In the genomic region with DNA sequence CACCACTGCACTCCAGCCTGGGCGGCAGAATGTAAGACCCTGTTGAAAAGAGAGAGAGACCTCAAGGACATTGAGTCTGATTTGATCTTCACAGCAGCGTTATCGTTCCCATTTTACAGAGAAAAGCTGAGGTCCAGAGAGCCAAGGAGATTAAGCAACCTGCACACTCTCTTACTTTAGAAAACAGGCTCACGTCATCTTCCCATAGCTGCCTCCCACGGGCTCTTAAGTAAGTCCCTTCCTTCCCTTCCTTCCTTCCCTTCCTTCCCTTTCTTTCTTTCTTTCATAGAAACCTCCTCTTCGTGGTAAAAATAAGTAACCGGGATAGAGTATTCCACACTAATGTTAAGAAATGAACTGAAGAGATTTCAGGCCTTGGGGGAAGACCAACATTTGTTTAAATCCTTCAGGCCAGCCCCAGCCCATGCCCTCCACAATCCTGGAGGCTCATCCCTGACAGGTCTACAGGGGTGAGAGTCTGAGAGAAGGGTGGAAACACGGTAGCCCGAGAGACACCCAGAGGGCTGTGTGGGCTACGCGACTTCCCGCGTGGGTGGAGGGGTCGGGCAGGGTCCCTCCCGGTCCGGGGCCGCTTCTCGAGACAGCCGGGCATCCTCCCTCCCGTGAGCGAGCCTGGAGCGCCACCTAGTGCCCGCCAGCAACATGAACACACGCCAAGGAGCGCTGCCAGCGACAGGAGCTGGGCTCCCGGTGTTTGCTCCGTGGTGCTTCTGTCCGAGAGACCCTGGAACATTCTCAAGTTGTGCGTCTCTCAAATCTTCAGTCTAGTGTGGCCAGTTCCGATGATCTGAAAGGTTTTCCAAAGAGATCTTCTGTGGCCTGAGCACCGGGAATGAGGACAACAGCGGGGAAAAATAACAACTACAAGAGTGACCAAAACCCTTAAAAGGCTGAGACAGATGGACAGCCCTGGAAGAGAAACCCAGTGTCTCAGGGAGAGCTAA, we compare ENCODE assay signal across 1 cellular context.
TF ChIP-seq lines count a peak whose summit lies in the region.

No MANE protein-coding gene starts in this region.

TF ChIP-seq in HepG2, 621 proteins besides CTCF, POLR2A, EP300 and RAD21 (continued from another document and continues in another):
- TF ChIP-seq, protein P1, sequence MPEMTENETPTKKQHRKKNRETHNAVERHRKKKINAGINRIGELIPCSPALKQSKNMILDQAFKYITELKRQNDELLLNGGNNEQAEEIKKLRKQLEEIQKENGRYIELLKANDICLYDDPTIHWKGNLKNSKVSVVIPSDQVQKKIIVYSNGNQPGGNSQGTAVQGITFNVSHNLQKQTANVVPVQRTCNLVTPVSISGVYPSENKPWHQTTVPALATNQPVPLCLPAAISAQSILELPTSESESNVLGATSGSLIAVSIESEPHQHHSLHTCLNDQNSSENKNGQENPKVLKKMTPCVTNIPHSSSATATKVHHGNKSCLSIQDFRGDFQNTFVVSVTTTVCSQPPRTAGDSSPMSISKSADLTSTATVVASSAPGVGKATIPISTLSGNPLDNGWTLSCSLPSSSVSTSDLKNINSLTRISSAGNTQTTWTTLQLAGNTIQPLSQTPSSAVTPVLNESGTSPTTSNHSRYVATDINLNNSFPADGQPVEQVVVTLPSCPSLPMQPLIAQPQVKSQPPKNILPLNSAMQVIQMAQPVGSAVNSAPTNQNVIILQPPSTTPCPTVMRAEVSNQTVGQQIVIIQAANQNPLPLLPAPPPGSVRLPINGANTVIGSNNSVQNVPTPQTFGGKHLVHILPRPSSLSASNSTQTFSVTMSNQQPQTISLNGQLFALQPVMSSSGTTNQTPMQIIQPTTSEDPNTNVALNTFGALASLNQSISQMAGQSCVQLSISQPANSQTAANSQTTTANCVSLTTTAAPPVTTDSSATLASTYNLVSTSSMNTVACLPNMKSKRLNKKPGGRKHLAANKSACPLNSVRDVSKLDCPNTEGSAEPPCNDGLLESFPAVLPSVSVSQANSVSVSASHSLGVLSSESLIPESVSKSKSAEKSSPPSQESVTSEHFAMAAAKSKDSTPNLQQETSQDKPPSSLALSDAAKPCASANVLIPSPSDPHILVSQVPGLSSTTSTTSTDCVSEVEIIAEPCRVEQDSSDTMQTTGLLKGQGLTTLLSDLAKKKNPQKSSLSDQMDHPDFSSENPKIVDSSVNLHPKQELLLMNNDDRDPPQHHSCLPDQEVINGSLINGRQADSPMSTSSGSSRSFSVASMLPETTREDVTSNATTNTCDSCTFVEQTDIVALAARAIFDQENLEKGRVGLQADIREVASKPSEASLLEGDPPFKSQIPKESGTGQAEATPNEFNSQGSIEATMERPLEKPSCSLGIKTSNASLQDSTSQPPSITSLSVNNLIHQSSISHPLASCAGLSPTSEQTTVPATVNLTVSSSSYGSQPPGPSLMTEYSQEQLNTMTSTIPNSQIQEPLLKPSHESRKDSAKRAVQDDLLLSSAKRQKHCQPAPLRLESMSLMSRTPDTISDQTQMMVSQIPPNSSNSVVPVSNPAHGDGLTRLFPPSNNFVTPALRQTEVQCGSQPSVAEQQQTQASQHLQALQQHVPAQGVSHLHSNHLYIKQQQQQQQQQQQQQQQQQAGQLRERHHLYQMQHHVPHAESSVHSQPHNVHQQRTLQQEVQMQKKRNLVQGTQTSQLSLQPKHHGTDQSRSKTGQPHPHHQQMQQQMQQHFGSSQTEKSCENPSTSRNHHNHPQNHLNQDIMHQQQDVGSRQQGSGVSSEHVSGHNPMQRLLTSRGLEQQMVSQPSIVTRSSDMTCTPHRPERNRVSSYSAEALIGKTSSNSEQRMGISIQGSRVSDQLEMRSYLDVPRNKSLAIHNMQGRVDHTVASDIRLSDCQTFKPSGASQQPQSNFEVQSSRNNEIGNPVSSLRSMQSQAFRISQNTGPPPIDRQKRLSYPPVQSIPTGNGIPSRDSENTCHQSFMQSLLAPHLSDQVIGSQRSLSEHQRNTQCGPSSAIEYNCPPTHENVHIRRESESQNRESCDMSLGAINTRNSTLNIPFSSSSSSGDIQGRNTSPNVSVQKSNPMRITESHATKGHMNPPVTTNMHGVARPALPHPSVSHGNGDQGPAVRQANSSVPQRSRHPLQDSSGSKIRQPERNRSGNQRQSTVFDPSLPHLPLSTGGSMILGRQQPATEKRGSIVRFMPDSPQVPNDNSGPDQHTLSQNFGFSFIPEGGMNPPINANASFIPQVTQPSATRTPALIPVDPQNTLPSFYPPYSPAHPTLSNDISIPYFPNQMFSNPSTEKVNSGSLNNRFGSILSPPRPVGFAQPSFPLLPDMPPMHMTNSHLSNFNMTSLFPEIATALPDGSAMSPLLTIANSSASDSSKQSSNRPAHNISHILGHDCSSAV (CRISPR knock-in tag; IDR thresholded peaks at IDR 0.05; ENCODE audit: borderline replicate concordance) = no peak
- TF ChIP-seq EHMT2 (IDR thresholded peaks at IDR 0.05; ENCODE audit: borderline replicate concordance, low read depth, low read length) (no peak), PRDM4 (CRISPR knock-in tag; IDR thresholded peaks at IDR 0.05; ENCODE audit: borderline replicate concordance) (no peak), CBX1 (IDR thresholded peaks at IDR 0.05; ENCODE audit: low read depth) (no peak), KDM4B (CRISPR knock-in tag; IDR thresholded peaks at IDR 0.05) (no peak; the same call in none of the 2 replicates), CHD4 (IDR thresholded peaks at IDR 0.05; ENCODE audit: borderline replicate concordance, low read length) (no peak), ZNF234 (CRISPR knock-in tag; conservative IDR thresholded peaks at IDR 0.05) (no peak), JUND (CRISPR knock-in tag; IDR thresholded peaks at IDR 0.05) (no peak), MLX (CRISPR knock-in tag; IDR thresholded peaks at IDR 0.05) (no peak), SNAPC2 (CRISPR knock-in tag; IDR thresholded peaks at IDR 0.05) (no peak), ZNF337 (CRISPR knock-in tag; IDR thresholded peaks at IDR 0.05; ENCODE audit: borderline replicate concordance, low read depth) (0 out of 2 replicates have a peak, but pooled peaks have one; percentile 68), ZNF333 (CRISPR knock-in tag; IDR thresholded peaks at IDR 0.05; ENCODE audit: borderline replicate concordance) (no peak), ZNF17 (CRISPR knock-in tag; IDR thresholded peaks at IDR 0.05) (no peak), SIX4 (CRISPR knock-in tag; IDR thresholded peaks at IDR 0.05) (no peak), MAFG (CRISPR knock-in tag; IDR thresholded peaks at IDR 0.05) (no peak), ZFAT (CRISPR knock-in tag; conservative IDR thresholded peaks at IDR 0.05) (no peak), U2AF2 (IDR thresholded peaks at IDR 0.05; ENCODE audit: low read depth, low read length) (no peak), IKZF5 (CRISPR knock-in tag; IDR thresholded peaks at IDR 0.05) (no peak; the same call in 1 of the 2 replicates), YEATS4 (CRISPR knock-in tag; IDR thresholded peaks at IDR 0.05; ENCODE audit: borderline replicate concordance) (no peak), RFX3 (CRISPR knock-in tag; IDR thresholded peaks at IDR 0.05) (no peak), ZNF296 (CRISPR knock-in tag; conservative IDR thresholded peaks at IDR 0.05) (no peak), NFE2L2 (IDR thresholded peaks at IDR 0.05; ENCODE audit: low read length) (no peak), BCL6 (CRISPR knock-in tag; IDR thresholded peaks at IDR 0.05) (peak; percentile 34), ZNF121 (CRISPR knock-in tag; IDR thresholded peaks at IDR 0.05) (peak; percentile 65; the same call in 1 of the 2 replicates), E2F2 (CRISPR knock-in tag; IDR thresholded peaks at IDR 0.05; ENCODE audit: borderline replicate concordance) (no peak)
- TF ChIP-seq, protein P2, sequence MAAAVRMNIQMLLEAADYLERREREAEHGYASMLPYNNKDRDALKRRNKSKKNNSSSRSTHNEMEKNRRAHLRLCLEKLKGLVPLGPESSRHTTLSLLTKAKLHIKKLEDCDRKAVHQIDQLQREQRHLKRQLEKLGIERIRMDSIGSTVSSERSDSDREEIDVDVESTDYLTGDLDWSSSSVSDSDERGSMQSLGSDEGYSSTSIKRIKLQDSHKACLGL (CRISPR knock-in tag; IDR thresholded peaks at IDR 0.05) = no peak
- TF ChIP-seq, protein P3, sequence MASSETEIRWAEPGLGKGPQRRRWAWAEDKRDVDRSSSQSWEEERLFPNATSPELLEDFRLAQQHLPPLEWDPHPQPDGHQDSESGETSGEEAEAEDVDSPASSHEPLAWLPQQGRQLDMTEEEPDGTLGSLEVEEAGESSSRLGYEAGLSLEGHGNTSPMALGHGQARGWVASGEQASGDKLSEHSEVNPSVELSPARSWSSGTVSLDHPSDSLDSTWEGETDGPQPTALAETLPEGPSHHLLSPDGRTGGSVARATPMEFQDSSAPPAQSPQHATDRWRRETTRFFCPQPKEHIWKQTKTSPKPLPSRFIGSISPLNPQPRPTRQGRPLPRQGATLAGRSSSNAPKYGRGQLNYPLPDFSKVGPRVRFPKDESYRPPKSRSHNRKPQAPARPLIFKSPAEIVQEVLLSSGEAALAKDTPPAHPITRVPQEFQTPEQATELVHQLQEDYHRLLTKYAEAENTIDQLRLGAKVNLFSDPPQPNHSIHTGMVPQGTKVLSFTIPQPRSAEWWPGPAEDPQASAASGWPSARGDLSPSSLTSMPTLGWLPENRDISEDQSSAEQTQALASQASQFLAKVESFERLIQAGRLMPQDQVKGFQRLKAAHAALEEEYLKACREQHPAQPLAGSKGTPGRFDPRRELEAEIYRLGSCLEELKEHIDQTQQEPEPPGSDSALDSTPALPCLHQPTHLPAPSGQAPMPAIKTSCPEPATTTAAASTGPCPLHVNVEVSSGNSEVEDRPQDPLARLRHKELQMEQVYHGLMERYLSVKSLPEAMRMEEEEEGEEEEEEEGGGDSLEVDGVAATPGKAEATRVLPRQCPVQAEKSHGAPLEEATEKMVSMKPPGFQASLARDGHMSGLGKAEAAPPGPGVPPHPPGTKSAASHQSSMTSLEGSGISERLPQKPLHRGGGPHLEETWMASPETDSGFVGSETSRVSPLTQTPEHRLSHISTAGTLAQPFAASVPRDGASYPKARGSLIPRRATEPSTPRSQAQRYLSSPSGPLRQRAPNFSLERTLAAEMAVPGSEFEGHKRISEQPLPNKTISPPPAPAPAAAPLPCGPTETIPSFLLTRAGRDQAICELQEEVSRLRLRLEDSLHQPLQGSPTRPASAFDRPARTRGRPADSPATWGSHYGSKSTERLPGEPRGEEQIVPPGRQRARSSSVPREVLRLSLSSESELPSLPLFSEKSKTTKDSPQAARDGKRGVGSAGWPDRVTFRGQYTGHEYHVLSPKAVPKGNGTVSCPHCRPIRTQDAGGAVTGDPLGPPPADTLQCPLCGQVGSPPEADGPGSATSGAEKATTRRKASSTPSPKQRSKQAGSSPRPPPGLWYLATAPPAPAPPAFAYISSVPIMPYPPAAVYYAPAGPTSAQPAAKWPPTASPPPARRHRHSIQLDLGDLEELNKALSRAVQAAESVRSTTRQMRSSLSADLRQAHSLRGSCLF (CRISPR knock-in tag; IDR thresholded peaks at IDR 0.05; ENCODE audit: borderline replicate concordance) = no peak
